Comparison of ENCODE assay signal across 13 cellular contexts in genomic region chr14:101101456-101102056, GRCh38.
DNase-seq lines count a peak whose midpoint lies in the region; ATAC-seq and TF ChIP-seq lines count a peak whose summit lies in the region.
"Had no signal": no experiment of that assay in that cellular context is flagged by ENCODE, and none has a peak within 500 bp of the region (broad histone marks: within the 10 kb centered on the region; RNA-seq: fewer than 3 reads in every experiment).

No MANE protein-coding gene starts in this region.

- H3K4me3 Mint-ChIP-seq in MCF 10A (ENCODE audit: unreplicated experiment): no peak overlapping the region

- intact Hi-C loops in breast epithelium (cut with DNase I; ENCODE audit: low total_unique reads) (no loop called here), MCF 10A (cut with micrococcal nuclease) (no loop called here)

- H3K4me1 ChIP-seq in breast epithelium: no peaks in the 10 kb centered on the region
- H3K4me1 ChIP-seq in suprapubic skin: no peaks in the 10 kb centered on the region
- H3K4me1 ChIP-seq: Caco-2 had no signal

- H3K4me3 ChIP-seq in breast epithelium (no peak overlapping the region), suprapubic skin (no peak overlapping the region)

- CTCF ChIA-PET in MCF 10A (lab: Yijun Ruan, JAX): interaction anchor here (0.5 to 0.6 kb wide), 2 partner anchors 148 to 447 kb away, joined by 3 read pairs; no protein-coding TSS in a partner anchor

- H3K27ac ChIP-seq in breast epithelium (no peak overlapping the region), suprapubic skin (no peak overlapping the region)

- TF ChIP-seq CTCF in breast epithelium (IDR thresholded peaks at IDR 0.05) (no peak), MCF 10A (IDR thresholded peaks at IDR 0.05; ENCODE audit: unreplicated experiment) (no peak), suprapubic skin (IDR thresholded peaks at IDR 0.05) (no peak)

- no TSS peak for BruUV-seq in MCF 10A (replicated peaks; lab: Mats Ljungman, UMichigan)

- H3K36me3 ChIP-seq in breast epithelium (no peaks in the 10 kb centered on the region), suprapubic skin (no peaks in the 10 kb centered on the region)

- no peak for TF ChIP-seq EP300 in suprapubic skin (IDR thresholded peaks at IDR 0.05)

- no peaks in the 10 kb centered on the region for H3K4me1 Mint-ChIP-seq in MCF 10A (ENCODE audit: insufficient read depth, unreplicated experiment)

- H3K27me3 ChIP-seq in breast epithelium (no peaks in the 10 kb centered on the region), suprapubic skin (peaks cover 5% of the 10 kb centered on the region)

- H3K9me3 ChIP-seq in breast epithelium: peaks cover 0 to 11% of the 10 kb centered on the region in 2 donors
- H3K9me3 ChIP-seq in suprapubic skin: peaks cover 3% of the 10 kb centered on the region

- no peaks in the 10 kb centered on the region for H3K27me3 Mint-ChIP-seq in MCF 10A (ENCODE audit: insufficient read depth, unreplicated experiment)

- DNase-seq in breast epithelium (ENCODE audit: low spot score in 2 of 2) (peak; percentile 7 to 38), MCF 10A (ENCODE audit: unreplicated experiment) (no peak), SW480 (ENCODE audit: low spot score) (peak; percentile 6), glomerular visceral epithelial cell (ENCODE audit: extremely low spot score) (peak; percentile 69), suprapubic skin (ENCODE audit: low spot score in 2 of 2) (peak; percentile 35 to 70), DMS53 treated with DMSO at 0.1 percent for 48 hours (lab: John Stamatoyannopoulos, UW; ENCODE audit: unreplicated experiment) (no peak), globus pallidus (ENCODE audit: low spot score) (no peak)
- DNase-seq: anterior cingulate cortex, NCI-H524, SW 1271 had no signal

- ATAC-seq in HG02798 (IDR thresholded peaks at IDR 0.05; ENCODE audit: poor library complexity, unreplicated experiment): no peak
- ATAC-seq: Panc1 had no signal

- no peak overlapping the region for H3K27ac Mint-ChIP-seq in MCF 10A (ENCODE audit: low read depth, unreplicated experiment)

- 90% methylated on average over 5 of the region's 5 CpGs for WGBS in suprapubic skin

- POLR2A ChIA-PET in MCF 10A (lab: Yijun Ruan, JAX): no interaction called here

- no peaks in the 10 kb centered on the region for H3K36me3 Mint-ChIP-seq in MCF 10A (ENCODE audit: insufficient read depth, unreplicated experiment)

- TF ChIP-seq POLR2A in breast epithelium (IDR thresholded peaks at IDR 0.05) (no peak), suprapubic skin (IDR thresholded peaks at IDR 0.05) (no peak)

- peaks cover 6% of the 10 kb centered on the region for H3K9me3 Mint-ChIP-seq in MCF 10A (ENCODE audit: unreplicated experiment)

Comparison
In these comparisons a context has a peak if more than half of its experiments do, and no peak if none do; other contexts are left out.
1. DNase-seq: peak in breast epithelium (2 of 2), SW480 (single experiment), glomerular visceral epithelial cell (single experiment) and suprapubic skin (2 of 2); none in MCF 10A (single experiment), DMS53 treated with DMSO at 0.1 percent for 48 hours (single experiment) and globus pallidus (single experiment).